Comparison of ENCODE assay signal across 1 cellular context in genomic region chr4:78764498-78764961, GRCh38.
TF ChIP-seq lines count a peak whose summit lies in the region.

No MANE protein-coding gene starts in this region.

TF ChIP-seq in K562, 482 proteins besides CTCF, POLR2A, EP300 and RAD21 (continued from another document and continues in another):
- TF ChIP-seq ZNF592 (IDR thresholded peaks at IDR 0.05): peak; percentile 71
- TF ChIP-seq CREB5 (CRISPR knock-in tag; IDR thresholded peaks at IDR 0.05): no peak
- TF ChIP-seq, protein P1, sequence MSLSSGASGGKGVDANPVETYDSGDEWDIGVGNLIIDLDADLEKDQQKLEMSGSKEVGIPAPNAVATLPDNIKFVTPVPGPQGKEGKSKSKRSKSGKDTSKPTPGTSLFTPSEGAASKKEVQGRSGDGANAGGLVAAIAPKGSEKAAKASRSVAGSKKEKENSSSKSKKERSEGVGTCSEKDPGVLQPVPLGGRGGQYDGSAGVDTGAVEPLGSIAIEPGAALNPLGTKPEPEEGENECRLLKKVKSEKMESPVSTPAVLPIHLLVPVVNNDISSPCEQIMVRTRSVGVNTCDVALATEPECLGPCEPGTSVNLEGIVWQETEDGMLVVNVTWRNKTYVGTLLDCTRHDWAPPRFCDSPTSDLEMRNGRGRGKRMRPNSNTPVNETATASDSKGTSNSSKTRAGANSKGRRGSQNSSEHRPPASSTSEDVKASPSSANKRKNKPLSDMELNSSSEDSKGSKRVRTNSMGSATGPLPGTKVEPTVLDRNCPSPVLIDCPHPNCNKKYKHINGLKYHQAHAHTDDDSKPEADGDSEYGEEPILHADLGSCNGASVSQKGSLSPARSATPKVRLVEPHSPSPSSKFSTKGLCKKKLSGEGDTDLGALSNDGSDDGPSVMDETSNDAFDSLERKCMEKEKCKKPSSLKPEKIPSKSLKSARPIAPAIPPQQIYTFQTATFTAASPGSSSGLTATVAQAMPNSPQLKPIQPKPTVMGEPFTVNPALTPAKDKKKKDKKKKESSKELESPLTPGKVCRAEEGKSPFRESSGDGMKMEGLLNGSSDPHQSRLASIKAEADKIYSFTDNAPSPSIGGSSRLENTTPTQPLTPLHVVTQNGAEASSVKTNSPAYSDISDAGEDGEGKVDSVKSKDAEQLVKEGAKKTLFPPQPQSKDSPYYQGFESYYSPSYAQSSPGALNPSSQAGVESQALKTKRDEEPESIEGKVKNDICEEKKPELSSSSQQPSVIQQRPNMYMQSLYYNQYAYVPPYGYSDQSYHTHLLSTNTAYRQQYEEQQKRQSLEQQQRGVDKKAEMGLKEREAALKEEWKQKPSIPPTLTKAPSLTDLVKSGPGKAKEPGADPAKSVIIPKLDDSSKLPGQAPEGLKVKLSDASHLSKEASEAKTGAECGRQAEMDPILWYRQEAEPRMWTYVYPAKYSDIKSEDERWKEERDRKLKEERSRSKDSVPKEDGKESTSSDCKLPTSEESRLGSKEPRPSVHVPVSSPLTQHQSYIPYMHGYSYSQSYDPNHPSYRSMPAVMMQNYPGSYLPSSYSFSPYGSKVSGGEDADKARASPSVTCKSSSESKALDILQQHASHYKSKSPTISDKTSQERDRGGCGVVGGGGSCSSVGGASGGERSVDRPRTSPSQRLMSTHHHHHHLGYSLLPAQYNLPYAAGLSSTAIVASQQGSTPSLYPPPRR (CRISPR knock-in tag; IDR thresholded peaks at IDR 0.05; ENCODE audit: borderline replicate concordance): no peak
- TF ChIP-seq, protein P2, sequence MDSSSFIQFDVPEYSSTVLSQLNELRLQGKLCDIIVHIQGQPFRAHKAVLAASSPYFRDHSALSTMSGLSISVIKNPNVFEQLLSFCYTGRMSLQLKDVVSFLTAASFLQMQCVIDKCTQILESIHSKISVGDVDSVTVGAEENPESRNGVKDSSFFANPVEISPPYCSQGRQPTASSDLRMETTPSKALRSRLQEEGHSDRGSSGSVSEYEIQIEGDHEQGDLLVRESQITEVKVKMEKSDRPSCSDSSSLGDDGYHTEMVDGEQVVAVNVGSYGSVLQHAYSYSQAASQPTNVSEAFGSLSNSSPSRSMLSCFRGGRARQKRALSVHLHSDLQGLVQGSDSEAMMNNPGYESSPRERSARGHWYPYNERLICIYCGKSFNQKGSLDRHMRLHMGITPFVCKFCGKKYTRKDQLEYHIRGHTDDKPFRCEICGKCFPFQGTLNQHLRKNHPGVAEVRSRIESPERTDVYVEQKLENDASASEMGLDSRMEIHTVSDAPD (CRISPR knock-in tag; IDR thresholded peaks at IDR 0.05): no peak
- TF ChIP-seq, protein P3, sequence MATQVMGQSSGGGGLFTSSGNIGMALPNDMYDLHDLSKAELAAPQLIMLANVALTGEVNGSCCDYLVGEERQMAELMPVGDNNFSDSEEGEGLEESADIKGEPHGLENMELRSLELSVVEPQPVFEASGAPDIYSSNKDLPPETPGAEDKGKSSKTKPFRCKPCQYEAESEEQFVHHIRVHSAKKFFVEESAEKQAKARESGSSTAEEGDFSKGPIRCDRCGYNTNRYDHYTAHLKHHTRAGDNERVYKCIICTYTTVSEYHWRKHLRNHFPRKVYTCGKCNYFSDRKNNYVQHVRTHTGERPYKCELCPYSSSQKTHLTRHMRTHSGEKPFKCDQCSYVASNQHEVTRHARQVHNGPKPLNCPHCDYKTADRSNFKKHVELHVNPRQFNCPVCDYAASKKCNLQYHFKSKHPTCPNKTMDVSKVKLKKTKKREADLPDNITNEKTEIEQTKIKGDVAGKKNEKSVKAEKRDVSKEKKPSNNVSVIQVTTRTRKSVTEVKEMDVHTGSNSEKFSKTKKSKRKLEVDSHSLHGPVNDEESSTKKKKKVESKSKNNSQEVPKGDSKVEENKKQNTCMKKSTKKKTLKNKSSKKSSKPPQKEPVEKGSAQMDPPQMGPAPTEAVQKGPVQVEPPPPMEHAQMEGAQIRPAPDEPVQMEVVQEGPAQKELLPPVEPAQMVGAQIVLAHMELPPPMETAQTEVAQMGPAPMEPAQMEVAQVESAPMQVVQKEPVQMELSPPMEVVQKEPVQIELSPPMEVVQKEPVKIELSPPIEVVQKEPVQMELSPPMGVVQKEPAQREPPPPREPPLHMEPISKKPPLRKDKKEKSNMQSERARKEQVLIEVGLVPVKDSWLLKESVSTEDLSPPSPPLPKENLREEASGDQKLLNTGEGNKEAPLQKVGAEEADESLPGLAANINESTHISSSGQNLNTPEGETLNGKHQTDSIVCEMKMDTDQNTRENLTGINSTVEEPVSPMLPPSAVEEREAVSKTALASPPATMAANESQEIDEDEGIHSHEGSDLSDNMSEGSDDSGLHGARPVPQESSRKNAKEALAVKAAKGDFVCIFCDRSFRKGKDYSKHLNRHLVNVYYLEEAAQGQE (CRISPR knock-in tag; IDR thresholded peaks at IDR 0.05; ENCODE audit: low read depth): no peak
- no peak for TF ChIP-seq ZNF354B (CRISPR knock-in tag; IDR thresholded peaks at IDR 0.05)
- peak; percentile 70; the same call in 1 of the 2 replicates for TF ChIP-seq ADNP (tag; IDR thresholded peaks at IDR 0.05)
- TF ChIP-seq KAT8 (IDR thresholded peaks at IDR 0.05; ENCODE audit: low read depth): no peak
- TF ChIP-seq, protein P4, sequence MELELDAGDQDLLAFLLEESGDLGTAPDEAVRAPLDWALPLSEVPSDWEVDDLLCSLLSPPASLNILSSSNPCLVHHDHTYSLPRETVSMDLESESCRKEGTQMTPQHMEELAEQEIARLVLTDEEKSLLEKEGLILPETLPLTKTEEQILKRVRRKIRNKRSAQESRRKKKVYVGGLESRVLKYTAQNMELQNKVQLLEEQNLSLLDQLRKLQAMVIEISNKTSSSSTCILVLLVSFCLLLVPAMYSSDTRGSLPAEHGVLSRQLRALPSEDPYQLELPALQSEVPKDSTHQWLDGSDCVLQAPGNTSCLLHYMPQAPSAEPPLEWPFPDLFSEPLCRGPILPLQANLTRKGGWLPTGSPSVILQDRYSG (tag; conservative IDR thresholded peaks at IDR 0.05; ENCODE audit: low read depth): no peak
- no peak for TF ChIP-seq POU5F1 (IDR thresholded peaks at IDR 0.05; ENCODE audit: borderline replicate concordance, low read depth, low read length, partially characterized antibody)
- no peak for TF ChIP-seq ZNF347 (CRISPR knock-in tag; IDR thresholded peaks at IDR 0.05; ENCODE audit: low read depth)
- TF ChIP-seq PML (IDR thresholded peaks at IDR 0.05; ENCODE audit: low read length): no peak
- no peak for TF ChIP-seq HNRNPLL (IDR thresholded peaks at IDR 0.05; ENCODE audit: low read depth, low read length, poor library complexity, severe bottlenecking)
- TF ChIP-seq ZNF232 (CRISPR knock-in tag; IDR thresholded peaks at IDR 0.05): no peak
- 0 out of 2 replicates have a peak, but pooled peaks have one; percentile 67 for TF ChIP-seq GATAD2A (IDR thresholded peaks at IDR 0.05)
- TF ChIP-seq ATF7 (IDR thresholded peaks at IDR 0.05): peak; percentile 50; the same call in 1 of the 2 replicates
- TF ChIP-seq, protein P5, sequence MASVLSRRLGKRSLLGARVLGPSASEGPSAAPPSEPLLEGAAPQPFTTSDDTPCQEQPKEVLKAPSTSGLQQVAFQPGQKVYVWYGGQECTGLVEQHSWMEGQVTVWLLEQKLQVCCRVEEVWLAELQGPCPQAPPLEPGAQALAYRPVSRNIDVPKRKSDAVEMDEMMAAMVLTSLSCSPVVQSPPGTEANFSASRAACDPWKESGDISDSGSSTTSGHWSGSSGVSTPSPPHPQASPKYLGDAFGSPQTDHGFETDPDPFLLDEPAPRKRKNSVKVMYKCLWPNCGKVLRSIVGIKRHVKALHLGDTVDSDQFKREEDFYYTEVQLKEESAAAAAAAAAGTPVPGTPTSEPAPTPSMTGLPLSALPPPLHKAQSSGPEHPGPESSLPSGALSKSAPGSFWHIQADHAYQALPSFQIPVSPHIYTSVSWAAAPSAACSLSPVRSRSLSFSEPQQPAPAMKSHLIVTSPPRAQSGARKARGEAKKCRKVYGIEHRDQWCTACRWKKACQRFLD (CRISPR knock-in tag; IDR thresholded peaks at IDR 0.05): 0 out of 2 replicates have a peak, but pooled peaks have one; percentile 24
- TF ChIP-seq PBX2 (CRISPR knock-in tag; IDR thresholded peaks at IDR 0.05; ENCODE audit: low read depth): no peak
- TF ChIP-seq PBX2 (tag; conservative IDR thresholded peaks at IDR 0.05; ENCODE audit: low read depth): peak; percentile 51
- no peak for TF ChIP-seq EHMT2 (IDR thresholded peaks at IDR 0.05)
- no peak for TF ChIP-seq ZNF253 (CRISPR knock-in tag; conservative IDR thresholded peaks at IDR 0.05)
- 0 out of 2 replicates have a peak, but pooled peaks have one; percentile 35 for TF ChIP-seq ZBTB17 (CRISPR knock-in tag; IDR thresholded peaks at IDR 0.05)
- TF ChIP-seq ZNF175 (CRISPR knock-in tag; IDR thresholded peaks at IDR 0.05; ENCODE audit: low read depth): 0 out of 2 replicates have a peak, but pooled peaks have one; percentile 6
- TF ChIP-seq NFE2 (IDR thresholded peaks at IDR 0.05; ENCODE audit: low read depth): no peak
- TF ChIP-seq, protein P6, sequence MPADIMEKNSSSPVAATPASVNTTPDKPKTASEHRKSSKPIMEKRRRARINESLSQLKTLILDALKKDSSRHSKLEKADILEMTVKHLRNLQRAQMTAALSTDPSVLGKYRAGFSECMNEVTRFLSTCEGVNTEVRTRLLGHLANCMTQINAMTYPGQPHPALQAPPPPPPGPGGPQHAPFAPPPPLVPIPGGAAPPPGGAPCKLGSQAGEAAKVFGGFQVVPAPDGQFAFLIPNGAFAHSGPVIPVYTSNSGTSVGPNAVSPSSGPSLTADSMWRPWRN (IDR thresholded peaks at IDR 0.05; ENCODE audit: low read depth): no peak
- TF ChIP-seq HDAC2 (IDR thresholded peaks at IDR 0.05): peak; percentile 38; the same call in 1 of the 2 replicates
- peak; percentile 96 for TF ChIP-seq FOXJ2 (tag; IDR thresholded peaks at IDR 0.05)
- TF ChIP-seq HNRNPH1 (optimal IDR thresholded peaks at IDR 0.05; ENCODE audit: low read depth, low read length): no peak
- no peak for TF ChIP-seq PREB (CRISPR knock-in tag; IDR thresholded peaks at IDR 0.05)
